13 cellular contexts compared by ENCODE assay signal in genomic region chr13:78046349-78046748, GRCh38.
A peak's percentile ranks its signal among the peaks of the same experiment; 100 is the strongest.
DNase-seq lines count a peak whose midpoint lies in the region; ATAC-seq and TF ChIP-seq lines count a peak whose summit lies in the region.
"Had no signal": no experiment of that assay in that cellular context is flagged by ENCODE, and none has a peak within 500 bp of the region (broad histone marks: within the 10 kb centered on the region; RNA-seq: fewer than 3 reads in every experiment).

No MANE protein-coding gene starts in this region.

- DNase-seq in NCI-H1436 treated with DMSO at 0.1 percent for 48 hours (lab: John Stamatoyannopoulos, UW), result no peak
- no peak for DNase-seq in G401 (ENCODE audit: low spot score)
- no peak for DNase-seq in HEK293T (ENCODE audit: extremely low spot score)
- DNase-seq in NCI-H1694 treated with DMSO at 0.1 percent for 48 hours (lab: John Stamatoyannopoulos, UW), result no peak
- DNase-seq: NCI-H1092, NCI-H748 treated with DMSO at 0.1 percent for 48 hours had no signal

- no peaks in the 10 kb centered on the region for H3K79me2 ChIP-seq in OCI-LY3 (ENCODE audit: low read length)

- CTCF ChIA-PET in HEK293T (lab: Yijun Ruan, JAX), result no interaction called here

- peak overlapping the region; percentile 23 for H3K4me3 ChIP-seq in OCI-LY3 (ENCODE audit: low read length)
- H3K4me3 ChIP-seq: SJSA1, smooth muscle cell, vagina had no signal

- peak overlapping the region; percentile 56 for H3K4me2 ChIP-seq in OCI-LY3 (ENCODE audit: low read length)
- H3K4me2 ChIP-seq: smooth muscle cell had no signal

- peak overlapping the region; percentile 19; the same call in 1 of the 2 replicates for H3K27ac ChIP-seq in OCI-LY3 (ENCODE audit: low read length)
- H3K27ac ChIP-seq: SJSA1, vagina had no signal

- POLR2A ChIA-PET in HEK293T (lab: Yijun Ruan, JAX), result no interaction called here

- H3K36me3 ChIP-seq in OCI-LY3 (replicated peaks; ENCODE audit: low read depth, low read length), result no peaks in the 10 kb centered on the region
- H3K36me3 ChIP-seq: SJSA1, vagina had no signal

- peaks cover 36% of the 10 kb centered on the region for H3K4me1 ChIP-seq in OCI-LY3 (ENCODE audit: low read length)
- H3K4me1 ChIP-seq: SJSA1, vagina had no signal

- peak overlapping the region; percentile 24 for H2AFZ ChIP-seq in OCI-LY3 (ENCODE audit: low read depth, low read length)

- ATAC-seq in GM18873 (IDR thresholded peaks at IDR 0.05; ENCODE audit: low FRiP score, unreplicated experiment) (peak; percentile 97), GM21528 (IDR thresholded peaks at IDR 0.05; ENCODE audit: low FRiP score, unreplicated experiment) (peak; percentile 91), HG03039 (IDR thresholded peaks at IDR 0.05; ENCODE audit: unreplicated experiment) (peak; percentile 66)

- no peaks in the 10 kb centered on the region for H3K27me3 ChIP-seq in OCI-LY3 (ENCODE audit: low read depth, low read length)
- H3K27me3 ChIP-seq: SJSA1, vagina had no signal

- no peaks in the 10 kb centered on the region for H3K9me3 ChIP-seq in OCI-LY3 (ENCODE audit: insufficient read depth, low read length)
- H3K9me3 ChIP-seq: SJSA1, vagina had no signal

- TF ChIP-seq CTCF in OCI-LY3 (IDR thresholded peaks at IDR 0.05; ENCODE audit: low read depth, low read length), result no peak

- in situ Hi-C loops in G401 (cut with HindIII; ENCODE audit: low sequenced_read_pairs), result no loop called here

- peak overlapping the region; percentile 24; the same call in 1 of the 2 replicates for H3K9ac ChIP-seq in OCI-LY3 (ENCODE audit: low read length)

- no peaks in the 10 kb centered on the region for H4K20me1 ChIP-seq in OCI-LY3 (ENCODE audit: insufficient read depth, low read length)

TF ChIP-seq in HEK293T, 16 proteins besides CTCF, POLR2A, EP300 and RAD21:
- TF ChIP-seq FOXK2 (IDR thresholded peaks at IDR 0.05) (no peak), SP1 (IDR thresholded peaks at IDR 0.05) (no peak), FOXM1 (IDR thresholded peaks at IDR 0.05; ENCODE audit: borderline replicate concordance) (no peak), HDGF (IDR thresholded peaks at IDR 0.05; ENCODE audit: borderline replicate concordance) (no peak), FOXA1 (IDR thresholded peaks at IDR 0.05) (no peak), ZNF384 (IDR thresholded peaks at IDR 0.05) (no peak), BHLHE40 (IDR thresholded peaks at IDR 0.05; ENCODE audit: borderline replicate concordance) (no peak), SUZ12 (IDR thresholded peaks at IDR 0.05) (no peak), TARDBP (IDR thresholded peaks at IDR 0.05) (no peak), ARNT (IDR thresholded peaks at IDR 0.05) (no peak), L3MBTL2 (conservative IDR thresholded peaks at IDR 0.05) (no peak), ELF4 (IDR thresholded peaks at IDR 0.05) (no peak), CTBP1 (IDR thresholded peaks at IDR 0.05; ENCODE audit: borderline replicate concordance) (no peak), LEF1 (IDR thresholded peaks at IDR 0.05; ENCODE audit: borderline replicate concordance) (no peak), PKNOX1 (IDR thresholded peaks at IDR 0.05) (no peak), NFRKB (IDR thresholded peaks at IDR 0.05) (no peak)
